In genomic region chr17:27562777-27563455, GRCh38 we compare ENCODE assay signal across 1 cellular context.
TF ChIP-seq lines count a peak whose summit lies in the region.

No MANE protein-coding gene starts in this region.

TF ChIP-seq in A549, 52 proteins besides CTCF, POLR2A, EP300 and RAD21 (continued from another document):
- TF ChIP-seq REST (IDR thresholded peaks at IDR 0.05) = no peak
